ENCODE assay signal across 8 cellular contexts in the genomic region with DNA sequence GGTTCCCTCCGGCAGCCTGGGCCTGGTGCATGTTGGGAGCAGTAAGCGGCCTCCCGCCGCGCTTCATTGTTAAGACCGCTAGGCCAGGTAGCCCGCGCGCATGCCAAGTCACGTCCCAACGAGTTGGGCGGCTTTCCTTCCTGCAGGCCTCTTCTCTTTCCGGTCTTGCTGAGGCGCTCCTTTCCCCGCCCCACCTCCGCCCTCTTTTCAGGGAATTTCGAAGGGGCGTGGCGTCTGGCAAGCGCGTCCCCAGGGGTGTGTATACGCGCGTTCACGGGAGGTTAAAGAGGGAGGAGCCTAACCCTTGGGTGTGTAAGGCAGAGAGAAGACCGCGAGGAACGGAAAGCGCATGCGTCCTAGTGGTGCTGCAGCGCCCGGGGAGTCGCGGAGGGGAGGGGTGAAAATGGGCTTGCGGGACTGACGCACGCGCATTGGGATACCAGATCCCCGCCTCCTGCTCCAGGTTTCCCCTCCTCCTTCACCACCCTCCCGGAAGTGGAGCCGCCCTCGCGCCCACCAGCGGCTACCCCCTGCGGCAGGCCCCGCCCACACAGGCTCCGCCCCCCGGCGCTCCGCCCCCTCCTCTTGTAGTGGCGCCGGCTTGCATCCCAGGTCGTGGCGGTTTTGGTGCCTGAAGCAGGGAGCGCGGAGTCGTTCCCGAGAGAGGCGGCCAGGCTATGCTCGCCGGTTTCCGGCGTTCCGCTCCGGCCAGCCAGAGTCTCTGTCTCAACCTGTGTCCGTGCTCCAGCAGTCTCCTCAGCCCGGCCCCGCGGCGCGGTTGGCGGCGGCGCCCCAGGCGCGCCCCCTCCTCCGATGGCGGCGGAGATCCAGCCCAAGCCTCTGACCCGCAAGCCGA. TPM values are rescaled to one million over a fixed set of nuclear protein-coding genes. Genes with fewer than 3 reads are reported as not detected.
A peak's percentile ranks its signal among the peaks of the same experiment; 100 is the strongest.
DNase-seq lines count a peak whose midpoint lies in the region; ATAC-seq and TF ChIP-seq lines count a peak whose summit lies in the region.

A gene with protein sequence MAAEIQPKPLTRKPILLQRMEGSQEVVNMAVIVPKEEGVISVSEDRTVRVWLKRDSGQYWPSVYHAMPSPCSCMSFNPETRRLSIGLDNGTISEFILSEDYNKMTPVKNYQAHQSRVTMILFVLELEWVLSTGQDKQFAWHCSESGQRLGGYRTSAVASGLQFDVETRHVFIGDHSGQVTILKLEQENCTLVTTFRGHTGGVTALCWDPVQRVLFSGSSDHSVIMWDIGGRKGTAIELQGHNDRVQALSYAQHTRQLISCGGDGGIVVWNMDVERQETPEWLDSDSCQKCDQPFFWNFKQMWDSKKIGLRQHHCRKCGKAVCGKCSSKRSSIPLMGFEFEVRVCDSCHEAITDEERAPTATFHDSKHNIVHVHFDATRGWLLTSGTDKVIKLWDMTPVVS (plus strand): TSS at position 588 of the 856 bp plus-strand sequence. CDS start 226 bp downstream, at position 814.

- CTCF ChIA-PET in SK-N-SH (lab: Yijun Ruan, JAX) = interaction anchor here (1.1 to 2.9 kb wide), 3 partner anchors 148 to 214 kb away, joined by 5 to 25 read pairs (median 7); no protein-coding TSS in a partner anchor

- H3K9me3 ChIP-seq in SK-N-SH (no peaks in the 10 kb centered on the region), suprapubic skin (no peaks in the 10 kb centered on the region)

- peaks cover 10% of the 10 kb centered on the region for H3F3A ChIP-seq in SK-N-SH (replicated peaks; ENCODE audit: insufficient read depth)

- peak; percentile 16 to 75 for TF ChIP-seq POLR2A in suprapubic skin (IDR thresholded peaks at IDR 0.05)

- no peaks in the 10 kb centered on the region for H3K9me3 Mint-ChIP-seq in activated naive CD4-positive, alpha-beta T cell treated with anti-CD3 and anti-CD28 coated beads, Interleukin-2, amount 50 U/mL, for 24 hours

- H3K9ac ChIP-seq in SK-N-SH = peak within 1 kb of the TSS; percentile 86

- H3K27ac ChIP-seq in SK-N-SH (ENCODE audit: low read depth in 2 of 2, low read length in 1 of 2) = peak within 1 kb of the TSS; percentile 89 to 97
- peak within 1 kb of the TSS; percentile 94 for H3K27ac ChIP-seq in suprapubic skin

- no peaks in the 10 kb centered on the region for H3K36me3 ChIP-seq in GM06990 (ENCODE audit: control insufficient read depth, insufficient read depth, low read length)
- peaks cover 0 to 4% of the 10 kb centered on the region in 2 experiments for H3K36me3 ChIP-seq in SK-N-SH (replicated peaks in 1 of 2; ENCODE audit: control insufficient read depth in 1 of 2, insufficient read depth in 2 of 2, low read length in 1 of 2)
- H3K36me3 ChIP-seq in suprapubic skin = no peaks in the 10 kb centered on the region

- no peak for TF ChIP-seq CTCF in GM06990 (IDR thresholded peaks at IDR 0.05; ENCODE audit: insufficient read depth, low read length, poor library complexity, severe bottlenecking)
- TF ChIP-seq CTCF in SK-N-SH (IDR thresholded peaks at IDR 0.05) = no peak
- no peak for TF ChIP-seq CTCF in suprapubic skin (IDR thresholded peaks at IDR 0.05)

- H3K4me1 Mint-ChIP-seq in activated naive CD4-positive, alpha-beta T cell treated with anti-CD3 and anti-CD28 coated beads, Interleukin-2, amount 50 U/mL, for 24 hours = peaks cover 32% of the 10 kb centered on the region

- peak; percentile 78 for ATAC-seq in HG02571 (IDR thresholded peaks at IDR 0.05; ENCODE audit: unreplicated experiment)

- no peaks in the 10 kb centered on the region for H3K36me3 Mint-ChIP-seq in activated naive CD4-positive, alpha-beta T cell treated with anti-CD3 and anti-CD28 coated beads, Interleukin-2, amount 50 U/mL, for 24 hours

- H3K4me3 Mint-ChIP-seq in activated naive CD4-positive, alpha-beta T cell treated with anti-CD3 and anti-CD28 coated beads, Interleukin-2, amount 50 U/mL, for 24 hours = peak within 1 kb of the TSS; percentile 91

- peak in 1 of 2 experiments; percentile 50; a peak in 1 of 4 replicates for TF ChIP-seq EP300 in SK-N-SH (IDR thresholded peaks at IDR 0.05; ENCODE audit: borderline replicate concordance in 1 of 2, low read depth in 1 of 2, low read length in 1 of 2)
- TF ChIP-seq EP300 in suprapubic skin (IDR thresholded peaks at IDR 0.05) = no peak

- H4K20me1 ChIP-seq in SK-N-SH (ENCODE audit: insufficient read depth) = no peaks in the 10 kb centered on the region; the same call in 1 of the 2 replicates

- H2AFZ ChIP-seq in SK-N-SH (ENCODE audit: low read depth) = peak within 1 kb of the TSS; percentile 89

- WGBS in SK-N-SH (ENCODE audit: low lambda C conversion rate) = under 1% methylated on average over 24 of the region's 81 CpGs
- WGBS in suprapubic skin = under 1% methylated on average over 42 of the region's 81 CpGs

- TF ChIP-seq RAD21 in SK-N-SH (IDR thresholded peaks at IDR 0.05; ENCODE audit: low read length) = no peak; the same call in 1 of the 2 replicates

- H3K9me2 ChIP-seq in SK-N-SH = no peaks in the 10 kb centered on the region

- no peaks in the 10 kb centered on the region for H3K27me3 Mint-ChIP-seq in activated naive CD4-positive, alpha-beta T cell treated with anti-CD3 and anti-CD28 coated beads, Interleukin-2, amount 50 U/mL, for 24 hours

- no peaks in the 10 kb centered on the region for H3K27me3 ChIP-seq in GM06990 (replicated peaks; ENCODE audit: control insufficient read depth, insufficient read depth, low read length)
- H3K27me3 ChIP-seq in SK-N-SH (ENCODE audit: insufficient read depth) = no peaks in the 10 kb centered on the region
- no peaks in the 10 kb centered on the region for H3K27me3 ChIP-seq in suprapubic skin

- H3K27ac Mint-ChIP-seq in activated naive CD4-positive, alpha-beta T cell treated with anti-CD3 and anti-CD28 coated beads, Interleukin-2, amount 50 U/mL, for 24 hours = peak within 1 kb of the TSS; percentile 94

- H3K4me1 ChIP-seq in SK-N-SH (ENCODE audit: control insufficient read depth in 1 of 2, insufficient read depth in 2 of 2, low read depth in 1 of 2, low read length in 1 of 2) (peaks cover 10 to 18% of the 10 kb centered on the region in 2 experiments; a peak in 3 of 4 replicates), suprapubic skin (peaks cover 44% of the 10 kb centered on the region)

- H3K4me3 ChIP-seq in GM06990 (replicated peaks; ENCODE audit: low read depth, low read length) = peak within 1 kb of the TSS; percentile 88
- peak within 1 kb of the TSS; percentile 83 to 98 for H3K4me3 ChIP-seq in SK-N-SH (ENCODE audit: low read depth in 2 of 2, low read length in 1 of 2)
- peak within 1 kb of the TSS; percentile 70 for H3K4me3 ChIP-seq in suprapubic skin

- peaks cover 47% of the 10 kb centered on the region for H3K79me2 ChIP-seq in SK-N-SH (ENCODE audit: insufficient read depth)

- DNase-seq in GM06990 (ENCODE audit: extremely low read depth, insufficient read length) = peak; percentile 98
- peak; percentile 92 for DNase-seq in NCI-H1048 (lab: John Stamatoyannopoulos, UW)
- peak; percentile 96 for DNase-seq in SK-N-SH
- DNase-seq in globus pallidus (ENCODE audit: low spot score) = peak; percentile 100
- DNase-seq in nucleus accumbens (lab: John Stamatoyannopoulos, UW) = peak; percentile 94 to 100 (median 99)
- peak; percentile 99 to 100 for DNase-seq in suprapubic skin (ENCODE audit: low spot score in 2 of 2)

- H3K4me2 ChIP-seq in SK-N-SH = peak within 1 kb of the TSS; percentile 79

- POLR2A ChIA-PET in SK-N-SH (lab: Yijun Ruan, JAX) = interaction anchor here (0.6 to 3.7 kb wide), 9 partner anchors 126 to 388 kb away, joined by 3 to 31 read pairs (median 7); a partner anchor contains a TSS

TF ChIP-seq in SK-N-SH, 30 proteins besides CTCF, POLR2A, EP300 and RAD21 (continues in another document):
- TF ChIP-seq, protein P1, sequence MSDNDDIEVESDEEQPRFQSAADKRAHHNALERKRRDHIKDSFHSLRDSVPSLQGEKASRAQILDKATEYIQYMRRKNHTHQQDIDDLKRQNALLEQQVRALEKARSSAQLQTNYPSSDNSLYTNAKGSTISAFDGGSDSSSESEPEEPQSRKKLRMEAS (IDR thresholded peaks at IDR 0.05; ENCODE audit: low read depth) = peak; percentile 81; the same call in 1 of the 2 replicates
- TF ChIP-seq FOXJ3 (CRISPR knock-in tag; IDR thresholded peaks at IDR 0.05) (0 out of 2 replicates have a peak, but pooled peaks have one; percentile 46), GABPA (IDR thresholded peaks at IDR 0.05; ENCODE audit: low read depth) (peak; percentile 67), ELF1 (IDR thresholded peaks at IDR 0.05) (peak; percentile 76; the same call in 1 of the 2 replicates), MXI1 (IDR thresholded peaks at IDR 0.05; ENCODE audit: low read depth, low read length) (peak; percentile 30)
- TF ChIP-seq, protein P2, sequence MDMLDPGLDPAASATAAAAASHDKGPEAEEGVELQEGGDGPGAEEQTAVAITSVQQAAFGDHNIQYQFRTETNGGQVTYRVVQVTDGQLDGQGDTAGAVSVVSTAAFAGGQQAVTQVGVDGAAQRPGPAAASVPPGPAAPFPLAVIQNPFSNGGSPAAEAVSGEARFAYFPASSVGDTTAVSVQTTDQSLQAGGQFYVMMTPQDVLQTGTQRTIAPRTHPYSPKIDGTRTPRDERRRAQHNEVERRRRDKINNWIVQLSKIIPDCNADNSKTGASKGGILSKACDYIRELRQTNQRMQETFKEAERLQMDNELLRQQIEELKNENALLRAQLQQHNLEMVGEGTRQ (IDR thresholded peaks at IDR 0.05; ENCODE audit: borderline replicate concordance, low read depth, low read length) = no peak

RNA-seq across cellular contexts. Expression of the gene that starts here (rescaled TPM):
- polyA plus RNA-seq in SK-N-SH (2012; rRNA removed) = 4.1 and 5.4 TPM in 2 replicates
- polyA plus RNA-seq in SK-N-SH (2012; cell fraction: cytosol; rRNA removed) = 2.6 and 2.9 TPM in 2 replicates
- 15.1 and 20.4 TPM in 2 replicates for polyA plus RNA-seq in SK-N-SH (2012; cell fraction: nucleus; rRNA removed)
- total RNA-seq in suprapubic skin = 10 to 100 TPM; 35.3 to 99.2 (median 40.4) TPM

Comparison
In these comparisons a context has a peak if more than half of its experiments do, and no peak if none do; other contexts are left out.
1. Peak in every context shown above with its lines: DNase-seq, ATAC-seq, H3K4me3 ChIP-seq and H3K27ac ChIP-seq.